ENCODE assay signal across 1 cellular context in genomic region chr22:41551882-41552582, GRCh38.
TF ChIP-seq lines count a peak whose summit lies in the region.

No MANE protein-coding gene starts in this region.

TF ChIP-seq in HepG2, 621 proteins besides CTCF, POLR2A, EP300 and RAD21 (continued from another document):
- TF ChIP-seq KIAA2018 (CRISPR knock-in tag; IDR thresholded peaks at IDR 0.05; ENCODE audit: borderline replicate concordance), result no peak
- no peak for TF ChIP-seq TRIM22 (IDR thresholded peaks at IDR 0.05)
- no peak for TF ChIP-seq ZMYM4 (CRISPR knock-in tag; IDR thresholded peaks at IDR 0.05)
TF ChIP-seq in HepG2: peak in this region for 4.
